Comparison of ENCODE assay signal across 9 cellular contexts in the genomic region with DNA sequence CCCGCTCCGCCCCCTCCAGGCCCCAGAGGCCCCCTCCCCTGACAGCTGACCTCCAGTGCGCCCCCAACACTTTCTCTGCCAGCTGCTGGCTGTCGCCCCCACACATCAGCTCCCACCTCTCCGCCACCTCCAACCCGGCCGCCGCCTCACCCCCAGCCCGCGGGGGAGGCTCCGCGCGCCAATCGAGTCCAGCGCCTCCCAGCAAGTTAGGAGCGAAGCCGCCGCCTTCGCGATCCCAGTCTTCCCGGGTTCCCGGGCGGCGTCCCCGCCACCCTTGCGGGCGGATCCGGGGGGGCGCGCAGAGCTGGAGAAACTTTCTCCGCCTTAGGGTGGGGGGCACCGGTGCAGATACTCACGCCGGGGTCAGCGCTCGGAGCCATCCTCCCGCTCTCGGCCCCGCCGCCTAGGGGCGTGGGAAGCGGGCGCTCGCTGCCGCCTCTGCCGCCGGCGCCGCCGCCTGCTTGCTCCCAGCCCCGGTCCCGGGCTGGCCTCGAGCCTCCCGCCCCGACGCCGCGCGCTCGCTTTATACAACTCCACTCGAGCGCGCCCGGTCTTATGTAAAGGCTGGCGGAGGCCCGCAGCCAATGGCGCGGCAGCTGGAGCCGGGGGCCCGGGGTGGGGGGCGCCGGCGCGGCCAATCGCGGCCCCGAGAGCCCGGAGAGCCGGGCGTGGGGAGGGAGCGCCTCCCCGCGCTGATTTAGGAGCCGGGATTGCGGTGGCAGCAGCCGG. TPM values are rescaled to one million over a fixed set of nuclear protein-coding genes. Genes with fewer than 3 reads are reported as not detected.
DNase-seq lines count a peak whose midpoint lies in the region; ATAC-seq and TF ChIP-seq lines count a peak whose summit lies in the region.
"Had no signal": no experiment of that assay in that cellular context is flagged by ENCODE, and none has a peak within 500 bp of the region (broad histone marks: within the 10 kb centered on the region; RNA-seq: fewer than 3 reads in every experiment).

A gene with protein sequence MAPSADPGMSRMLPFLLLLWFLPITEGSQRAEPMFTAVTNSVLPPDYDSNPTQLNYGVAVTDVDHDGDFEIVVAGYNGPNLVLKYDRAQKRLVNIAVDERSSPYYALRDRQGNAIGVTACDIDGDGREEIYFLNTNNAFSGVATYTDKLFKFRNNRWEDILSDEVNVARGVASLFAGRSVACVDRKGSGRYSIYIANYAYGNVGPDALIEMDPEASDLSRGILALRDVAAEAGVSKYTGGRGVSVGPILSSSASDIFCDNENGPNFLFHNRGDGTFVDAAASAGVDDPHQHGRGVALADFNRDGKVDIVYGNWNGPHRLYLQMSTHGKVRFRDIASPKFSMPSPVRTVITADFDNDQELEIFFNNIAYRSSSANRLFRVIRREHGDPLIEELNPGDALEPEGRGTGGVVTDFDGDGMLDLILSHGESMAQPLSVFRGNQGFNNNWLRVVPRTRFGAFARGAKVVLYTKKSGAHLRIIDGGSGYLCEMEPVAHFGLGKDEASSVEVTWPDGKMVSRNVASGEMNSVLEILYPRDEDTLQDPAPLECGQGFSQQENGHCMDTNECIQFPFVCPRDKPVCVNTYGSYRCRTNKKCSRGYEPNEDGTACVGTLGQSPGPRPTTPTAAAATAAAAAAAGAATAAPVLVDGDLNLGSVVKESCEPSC (minus strand): TSS at position 529 of the 729 bp plus-strand sequence. CDS start 149 bp downstream, at position 380.

- peak; percentile 13 for DNase-seq in activated CD4-positive, alpha-beta memory T cell treated with anti-CD3 and anti-CD28 coated beads for 36 hours
- no peak for DNase-seq in activated CD4-positive, alpha-beta memory T cell treated with anti-CD3 and anti-CD28 coated beads, Interleukin-2, amount 10 ng/mL, durations not matched to agents 7 days and 5 days
- peak; percentile 85 for DNase-seq in WTC11 (ENCODE audit: low spot score)
- DNase-seq in hippocampal formation (lab: John Stamatoyannopoulos, UW) = peak; percentile 73 to 75
- DNase-seq in putamen (ENCODE audit: low spot score) = peak; percentile 82
- DNase-seq in SW480 (ENCODE audit: low spot score) = no peak

- peaks cover 4% of the 10 kb centered on the region for H3K4me1 Mint-ChIP-seq in activated CD4-positive, alpha-beta memory T cell treated with anti-CD3 and anti-CD28 coated beads for 36 hours (ENCODE audit: low read depth)
- H3K4me1 Mint-ChIP-seq in activated CD4-positive, alpha-beta memory T cell treated with anti-CD3 and anti-CD28 coated beads, Interleukin-2, amount 10 ng/mL, durations not matched to agents 7 days and 5 days = peaks cover 3% of the 10 kb centered on the region
- H3K4me1 Mint-ChIP-seq in WTC11 = peaks cover 26% of the 10 kb centered on the region

- H3K4me3 Mint-ChIP-seq in activated CD4-positive, alpha-beta memory T cell treated with anti-CD3 and anti-CD28 coated beads for 36 hours = no peak within 1 kb of the TSS
- no peak within 1 kb of the TSS for H3K4me3 Mint-ChIP-seq in activated CD4-positive, alpha-beta memory T cell treated with anti-CD3 and anti-CD28 coated beads, Interleukin-2, amount 10 ng/mL, durations not matched to agents 7 days and 5 days
- peak within 1 kb of the TSS; percentile 65 for H3K4me3 Mint-ChIP-seq in WTC11

- H3K9me3 Mint-ChIP-seq in activated CD4-positive, alpha-beta memory T cell treated with anti-CD3 and anti-CD28 coated beads for 36 hours = no peaks in the 10 kb centered on the region
- H3K9me3 Mint-ChIP-seq in activated CD4-positive, alpha-beta memory T cell treated with anti-CD3 and anti-CD28 coated beads, Interleukin-2, amount 10 ng/mL, durations not matched to agents 7 days and 5 days = no peaks in the 10 kb centered on the region
- H3K9me3 Mint-ChIP-seq in WTC11 = no peaks in the 10 kb centered on the region

- POLR2A ChIA-PET in activated CD4-positive, alpha-beta memory T cell treated with anti-CD3 and anti-CD28 coated beads for 36 hours (lab: Charles Lee) = no interaction called here
- POLR2A ChIA-PET in activated CD4-positive, alpha-beta memory T cell treated with anti-CD3 and anti-CD28 coated beads, Interleukin-2, amount 10 ng/mL, durations not matched to agents 7 days and 5 days (lab: Charles Lee) = no interaction called here
- POLR2A ChIA-PET in WTC11 (lab: Charles Lee) = interaction anchor here (0.6 to 1.5 kb wide), 2 partner anchors 23 to 111 kb away, joined by 3 to 4 read pairs; no protein-coding TSS in a partner anchor

- H3K27me3 Mint-ChIP-seq in activated CD4-positive, alpha-beta memory T cell treated with anti-CD3 and anti-CD28 coated beads for 36 hours = peaks cover 62% of the 10 kb centered on the region
- H3K27me3 Mint-ChIP-seq in activated CD4-positive, alpha-beta memory T cell treated with anti-CD3 and anti-CD28 coated beads, Interleukin-2, amount 10 ng/mL, durations not matched to agents 7 days and 5 days = peaks cover 63% of the 10 kb centered on the region
- peaks cover 82% of the 10 kb centered on the region for H3K27me3 Mint-ChIP-seq in WTC11 (ENCODE audit: low read depth)

- no peaks in the 10 kb centered on the region for H3K36me3 Mint-ChIP-seq in activated CD4-positive, alpha-beta memory T cell treated with anti-CD3 and anti-CD28 coated beads for 36 hours
- no peaks in the 10 kb centered on the region for H3K36me3 Mint-ChIP-seq in activated CD4-positive, alpha-beta memory T cell treated with anti-CD3 and anti-CD28 coated beads, Interleukin-2, amount 10 ng/mL, durations not matched to agents 7 days and 5 days (ENCODE audit: low read depth)
- H3K36me3 Mint-ChIP-seq in WTC11 = no peaks in the 10 kb centered on the region

- TF ChIP-seq CTCF in WTC11 (IDR thresholded peaks at IDR 0.05) = no peak

- H3K27ac Mint-ChIP-seq in activated CD4-positive, alpha-beta memory T cell treated with anti-CD3 and anti-CD28 coated beads for 36 hours = no peak within 1 kb of the TSS
- no peak within 1 kb of the TSS for H3K27ac Mint-ChIP-seq in activated CD4-positive, alpha-beta memory T cell treated with anti-CD3 and anti-CD28 coated beads, Interleukin-2, amount 10 ng/mL, durations not matched to agents 7 days and 5 days
- H3K27ac Mint-ChIP-seq in WTC11 = no peak within 1 kb of the TSS

- intact Hi-C loops in activated CD4-positive, alpha-beta memory T cell treated with anti-CD3 and anti-CD28 coated beads for 36 hours (cut with micrococcal nuclease) = no loop called here

- CTCF ChIA-PET in activated CD4-positive, alpha-beta memory T cell treated with anti-CD3 and anti-CD28 coated beads for 36 hours (lab: Charles Lee) = interaction anchor here (3.1 kb wide), 1 partner anchor 10 kb away, joined by 42 read pairs; no protein-coding TSS in a partner anchor
- CTCF ChIA-PET in activated CD4-positive, alpha-beta memory T cell treated with anti-CD3 and anti-CD28 coated beads, Interleukin-2, amount 10 ng/mL, durations not matched to agents 7 days and 5 days (lab: Charles Lee) = interaction anchor here (4.7 kb wide), 1 partner anchor 11 kb away, joined by 26 read pairs; no protein-coding TSS in a partner anchor
- CTCF ChIA-PET in WTC11 (lab: Charles Lee) = interaction anchor here (1.0 to 8.1 kb wide), 9 partner anchors 8 to 268 kb away, joined by 3 to 119 read pairs (median 4); no protein-coding TSS in a partner anchor

- peak; percentile 75 for ATAC-seq in WTC11
- ATAC-seq in GM21390 (IDR thresholded peaks at IDR 0.05; ENCODE audit: unreplicated experiment) = no peak
- no peak for ATAC-seq in GM21381 (IDR thresholded peaks at IDR 0.05; ENCODE audit: unreplicated experiment)

TF ChIP-seq in WTC11, 78 proteins besides CTCF, POLR2A, EP300 and RAD21:
- 0 out of 2 replicates have a peak, but pooled peaks have one; percentile 55 for TF ChIP-seq CREM (CRISPR knock-in tag; IDR thresholded peaks at IDR 0.05)
- no peak for TF ChIP-seq ZNF317 (CRISPR knock-in tag; IDR thresholded peaks at IDR 0.05; ENCODE audit: borderline replicate concordance, low read depth)
- TF ChIP-seq NFYB (CRISPR knock-in tag; conservative IDR thresholded peaks at IDR 0.05; ENCODE audit: low read depth) = peak; percentile 69
- peak; percentile 57; the same call in 1 of the 2 replicates for TF ChIP-seq E2F5 (CRISPR knock-in tag; IDR thresholded peaks at IDR 0.05)
- no peak for TF ChIP-seq ZBTB21 (CRISPR knock-in tag; IDR thresholded peaks at IDR 0.05; ENCODE audit: borderline replicate concordance)
- TF ChIP-seq KAT7 (CRISPR knock-in tag; IDR thresholded peaks at IDR 0.05; ENCODE audit: borderline replicate concordance) = 0 out of 2 replicates have a peak, but pooled peaks have one; percentile 15

RNA-seq across cellular contexts. Expression of the gene that starts here (rescaled TPM):
- total RNA-seq in activated CD4-positive, alpha-beta memory T cell treated with anti-CD3 and anti-CD28 coated beads for 36 hours = not detected
- total RNA-seq in activated CD4-positive, alpha-beta memory T cell treated with anti-CD3 and anti-CD28 coated beads, Interleukin-2, amount 10 ng/mL, durations not matched to agents 7 days and 5 days = not detected
- 1.1 to 1.7 TPM (median 1.2 TPM) in 3 replicates for total RNA-seq in WTC11 (2021)
- total RNA-seq: myocyte had no signal

Comparison
In these comparisons a context has a peak if more than half of its experiments do, and no peak if none do; other contexts are left out.
1. Peak in DNase-seq in activated CD4-positive, alpha-beta memory T cell treated with anti-CD3 and anti-CD28 coated beads for 36 hours; RNA of the gene not detected or under 1 TPM.
2. DNase-seq: peak in WTC11 (single experiment), hippocampal formation (2 of 2) and putamen (single experiment); none in activated CD4-positive, alpha-beta memory T cell treated with anti-CD3 and anti-CD28 coated beads, Interleukin-2, amount 10 ng/mL, durations not matched to agents 7 days and 5 days (single experiment) and SW480 (single experiment).